ENCODE assay signal across 8 cellular contexts in genomic region chr4:13656569-13656988, GRCh38. TPM values are rescaled to one million over a fixed set of nuclear protein-coding genes. Genes with fewer than 3 reads are reported as not detected.
DNase-seq lines count a peak whose midpoint lies in the region; ATAC-seq lines count a peak whose summit lies in the region.

No MANE protein-coding gene starts in this region.

- H3K27me3 ChIP-seq in right cardiac atrium (ENCODE audit: control insufficient read depth, insufficient read depth) (no peaks in the 10 kb centered on the region), aorta (ENCODE audit: control insufficient read depth in 1 of 2, insufficient read depth in 2 of 2, low read length in 1 of 2) (no peaks in the 10 kb centered on the region)

- H3K4me3 ChIP-seq in right cardiac atrium (ENCODE audit: low read length), result peak overlapping the region; percentile 43
- no peak overlapping the region for H3K4me3 ChIP-seq in aorta (ENCODE audit: low read length in 2 of 2)

- H3K27ac ChIP-seq in right cardiac atrium (ENCODE audit: low read length), result no peak overlapping the region
- no peak overlapping the region for H3K27ac ChIP-seq in aorta (ENCODE audit: low read depth in 1 of 2, low read length in 2 of 2)

- DNase-seq in NCI-H2081 (lab: John Stamatoyannopoulos, UW) (peak; percentile 56 to 61), NCI-H2081 treated with DMSO at 0.1 percent for 48 hours (lab: John Stamatoyannopoulos, UW) (no peak), KG1 (lab: John Stamatoyannopoulos, UW) (peak; percentile 47), SW480 (ENCODE audit: low spot score) (peak; percentile 58), amniotic stem cell (lab: John Stamatoyannopoulos, UW) (peak; percentile 25), right cardiac atrium (peak; percentile 45 to 80 (median 58)), retina (peak; percentile 90), aorta (peak; percentile 65 to 84)

- no peaks in the 10 kb centered on the region for H3K36me3 ChIP-seq in aorta (ENCODE audit: control insufficient read depth in 1 of 2, insufficient read depth in 2 of 2, low read length in 1 of 2)

- ATAC-seq in right cardiac atrium (peak in 1 of 2 donors; percentile 10), aorta (ENCODE audit: low FRiP score) (peak; percentile 59)

- 1% methylated on average over 9 of the region's 9 CpGs for WGBS in right cardiac atrium
- 0 to 1% methylated on average over 9 of the region's 9 CpGs for WGBS in aorta, 2 donors

- intact Hi-C loops in right cardiac atrium (cut with DNase I) (loop anchor here in 3 of 4 donors (10.0 kb wide), 2 partner anchors 178 to 208 kb away; no protein-coding TSS in a partner anchor), aorta (cut with DNase I) (loop anchor here in 1 of 2 donors (5.0 kb wide), 1 partner anchor 596 kb away; no protein-coding TSS in a partner anchor)

- no peaks in the 10 kb centered on the region for H3K9me3 ChIP-seq in right cardiac atrium (ENCODE audit: control insufficient read depth, low read length)
- H3K9me3 ChIP-seq in aorta (ENCODE audit: control insufficient read depth, low read length), result no peaks in the 10 kb centered on the region

- H3K4me1 ChIP-seq in right cardiac atrium (ENCODE audit: control insufficient read depth, insufficient read depth, low read length) (peaks cover 3% of the 10 kb centered on the region), aorta (ENCODE audit: control insufficient read depth in 1 of 2, insufficient read depth in 2 of 2, low read length in 2 of 2) (no peaks in the 10 kb centered on the region)

RNA-seq across cellular contexts. Expression of gene BOD1L1, which starts 29.1 kb away (rescaled TPM):
- 10 to 100 TPM; 21.7 to 24.7 (median 23.6) TPM for total RNA-seq in right cardiac atrium
- 14.0 TPM for polyA plus RNA-seq in right cardiac atrium
- total RNA-seq in aorta, result 10 to 100 TPM; 42.5 to 52.6 TPM
- 10 to 100 TPM in 1 of 2 donors, 1 to 10 TPM in 1; 7.6 to 17.0 TPM for polyA plus RNA-seq in aorta
